Comparison of ENCODE assay signal across 1 cellular context in genomic region chr6:41426438-41426851, GRCh38.
TF ChIP-seq lines count a peak whose summit lies in the region.

No MANE protein-coding gene starts in this region.

TF ChIP-seq in WTC11, 78 proteins besides CTCF, POLR2A, EP300 and RAD21 (continued from another document):
- no peak for TF ChIP-seq ATF3 (CRISPR knock-in tag; conservative IDR thresholded peaks at IDR 0.05)
- TF ChIP-seq CDX4 (CRISPR knock-in tag; IDR thresholded peaks at IDR 0.05; ENCODE audit: borderline replicate concordance) = no peak
